In the genomic region with DNA sequence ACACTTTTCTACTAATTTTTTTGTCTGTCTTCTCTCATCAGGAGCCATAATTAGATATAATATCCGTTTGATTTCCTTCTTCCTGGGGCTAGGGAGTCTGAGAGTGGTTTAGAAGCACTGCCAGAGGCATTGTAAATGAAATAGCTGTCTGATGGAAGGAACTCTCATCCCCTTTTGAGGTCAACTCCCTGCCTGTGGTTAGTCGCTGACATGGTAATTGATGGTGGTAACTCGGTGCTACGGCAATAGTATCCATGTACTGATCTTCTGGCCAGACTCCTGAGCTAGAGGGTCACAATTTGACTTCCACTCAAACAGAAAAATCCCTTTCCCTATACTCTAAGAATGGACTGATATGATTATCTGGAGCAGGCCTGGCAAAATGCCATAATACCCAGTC, we compare ENCODE assay signal across 40 cellular contexts.
"Had no signal": no experiment of that assay in that cellular context is flagged by ENCODE, and none has a peak within 500 bp of the region (broad histone marks: within the 10 kb centered on the region; RNA-seq: fewer than 3 reads in every experiment).

No MANE protein-coding gene starts in this region.

- H3K27me3 ChIP-seq: ascending aorta, cardiac muscle cell, colonic mucosa had no signal

- H3K9me3 ChIP-seq: ascending aorta, colonic mucosa had no signal

- H3K4me1 ChIP-seq: ascending aorta, colonic mucosa had no signal

- ATAC-seq: activated CD4-positive, alpha-beta T cell treated with anti-CD3 and anti-CD28 coated beads for 36 hours; activated CD4-positive, CD25-positive, alpha-beta regulatory T cell treated with anti-CD3 and anti-CD28 coated beads, Interleukin-2, amount 50 U/mL, for 24 hours; activated CD8-positive, alpha-beta memory T cell treated with anti-CD3 and anti-CD28 coated beads, Interleukin-2, amount 10 ng/mL, durations not matched to agents 7 days and 5 days; activated CD8-positive, alpha-beta T cell treated with anti-CD3 and anti-CD28 coated beads, Interleukin-2, amount 10 ng/mL, durations not matched to agents 7 days and 5 days; activated naive CD8-positive, alpha-beta T cell treated with anti-CD3 and anti-CD28 coated beads, Interleukin-2, amount 50 U/mL, for 24 hours; WTC11 had no signal

- FAIRE-seq: bronchial epithelial cell, TTC549 had no signal

- H3K4me1 Mint-ChIP-seq: activated CD4-positive, alpha-beta memory T cell treated with anti-CD3 and anti-CD28 coated beads, Interleukin-2, amount 10 ng/mL, durations not matched to agents 7 days and 5 days; activated CD4-positive, alpha-beta T cell treated with anti-CD3 and anti-CD28 coated beads for 36 hours; activated CD4-positive, alpha-beta T cell treated with anti-CD3 and anti-CD28 coated beads, Interleukin-2, amount 10 ng/mL, durations not matched to agents 7 days and 5 days; activated CD8-positive, alpha-beta memory T cell treated with anti-CD3 and anti-CD28 coated beads, Interleukin-2, amount 10 ng/mL, durations not matched to agents 7 days and 5 days; activated naive CD4-positive, alpha-beta T cell treated with anti-CD3 and anti-CD28 coated beads, Interleukin-2, amount 10 ng/mL, durations not matched to agents 7 days and 5 days; activated naive CD4-positive, alpha-beta T cell treated with anti-CD3 and anti-CD28 coated beads, Interleukin-2, amount 50 U/mL, for 24 hours; activated naive CD8-positive, alpha-beta T cell treated with anti-CD3 and anti-CD28 coated beads, Interleukin-2, amount 10 ng/mL, durations not matched to agents 7 days and 5 days; activated naive CD8-positive, alpha-beta T cell treated with anti-CD3 and anti-CD28 coated beads, Interleukin-2, amount 50 U/mL, for 24 hours; central memory CD8-positive, alpha-beta T cell; WTC11 had no signal

- H3K27ac ChIP-seq: ascending aorta, cardiac muscle cell, colonic mucosa, WERI-Rb-1 had no signal

- H3K36me3 Mint-ChIP-seq: activated CD8-positive, alpha-beta memory T cell treated with anti-CD3 and anti-CD28 coated beads, Interleukin-2, amount 10 ng/mL, durations not matched to agents 7 days and 5 days; activated naive CD4-positive, alpha-beta T cell treated with anti-CD3 and anti-CD28 coated beads, Interleukin-2, amount 10 ng/mL, durations not matched to agents 7 days and 5 days; activated naive CD4-positive, alpha-beta T cell treated with anti-CD3 and anti-CD28 coated beads, Interleukin-2, amount 50 U/mL, for 24 hours; activated naive CD8-positive, alpha-beta T cell; activated naive CD8-positive, alpha-beta T cell treated with anti-CD3 and anti-CD28 coated beads, Interleukin-2, amount 10 ng/mL, durations not matched to agents 7 days and 5 days; brain; WTC11 had no signal

- H3K36me3 ChIP-seq: ascending aorta, cardiac muscle cell, colonic mucosa, WERI-Rb-1 had no signal

- H3K27ac Mint-ChIP-seq: activated CD4-positive, alpha-beta memory T cell treated with anti-CD3 and anti-CD28 coated beads, Interleukin-2, amount 10 ng/mL, durations not matched to agents 7 days and 5 days; activated CD4-positive, alpha-beta T cell treated with anti-CD3 and anti-CD28 coated beads for 36 hours; activated CD4-positive, alpha-beta T cell treated with anti-CD3 and anti-CD28 coated beads, Interleukin-2, amount 10 ng/mL, durations not matched to agents 7 days and 5 days; activated CD8-positive, alpha-beta memory T cell treated with anti-CD3 and anti-CD28 coated beads, Interleukin-2, amount 10 ng/mL, durations not matched to agents 7 days and 5 days; activated CD8-positive, alpha-beta T cell treated with anti-CD3 and anti-CD28 coated beads, Interleukin-2, amount 10 ng/mL, durations not matched to agents 7 days and 5 days; activated naive CD4-positive, alpha-beta T cell treated with anti-CD3 and anti-CD28 coated beads, Interleukin-2, amount 10 ng/mL, durations not matched to agents 7 days and 5 days; activated naive CD4-positive, alpha-beta T cell treated with anti-CD3 and anti-CD28 coated beads, Interleukin-2, amount 50 U/mL, for 24 hours; activated naive CD8-positive, alpha-beta T cell; activated naive CD8-positive, alpha-beta T cell treated with anti-CD3 and anti-CD28 coated beads, Interleukin-2, amount 10 ng/mL, durations not matched to agents 7 days and 5 days; activated naive CD8-positive, alpha-beta T cell treated with anti-CD3 and anti-CD28 coated beads, Interleukin-2, amount 50 U/mL, for 24 hours; activated T-cell treated with anti-CD3 and anti-CD28 coated beads, Interleukin-2, amount 50 U/mL, for 24 hours; activated T-helper 2 cell treated with anti-CD3 and anti-CD28 coated beads, Interferon-gamma antibody, Interleukin-2, Interleukin-4, amounts not matched to agents 10 μg/mL and 5 μg/mL and 100 μg/mL, durations not matched to agents 14 hours and 24 hours and 36 hours; brain; T-helper 1 cell treated with Interleukin-12 subunit alpha and Interleukin-12 subunit beta and Interleukin-4 antibody, amounts not matched to agents 30 μg/mL and 1 μg/mL, for 36 hours; T-helper 2 cell treated with Interferon-gamma antibody and Interleukin-4, amounts not matched to agents 5 μg/mL and 100 μg/mL, for 36 hours; WTC11 had no signal

- H3K9me3 Mint-ChIP-seq: activated CD4-positive, alpha-beta memory T cell treated with anti-CD3 and anti-CD28 coated beads, Interleukin-2, amount 10 ng/mL, durations not matched to agents 7 days and 5 days; activated CD4-positive, alpha-beta T cell treated with anti-CD3 and anti-CD28 coated beads, Interleukin-2, amount 10 ng/mL, durations not matched to agents 7 days and 5 days; activated naive CD4-positive, alpha-beta T cell treated with anti-CD3 and anti-CD28 coated beads, Interleukin-2, amount 10 ng/mL, durations not matched to agents 7 days and 5 days; activated naive CD4-positive, alpha-beta T cell treated with anti-CD3 and anti-CD28 coated beads, Interleukin-2, amount 50 U/mL, for 24 hours; activated naive CD8-positive, alpha-beta T cell treated with anti-CD3 and anti-CD28 coated beads, Interleukin-2, amount 10 ng/mL, durations not matched to agents 7 days and 5 days; activated naive CD8-positive, alpha-beta T cell treated with anti-CD3 and anti-CD28 coated beads, Interleukin-2, amount 50 U/mL, for 24 hours; activated T-cell treated with anti-CD3 and anti-CD28 coated beads, Interleukin-2, amount 50 U/mL, for 24 hours; activated T-helper 2 cell treated with anti-CD3 and anti-CD28 coated beads, Interferon-gamma antibody, Interleukin-2, Interleukin-4, amounts not matched to agents 10 μg/mL and 5 μg/mL and 100 μg/mL, durations not matched to agents 14 hours and 24 hours and 36 hours; brain; central memory CD8-positive, alpha-beta T cell; T-helper 1 cell treated with Interleukin-12 subunit alpha and Interleukin-12 subunit beta and Interleukin-4 antibody, amounts not matched to agents 30 μg/mL and 1 μg/mL, for 36 hours; T-helper 2 cell treated with Interferon-gamma antibody and Interleukin-4, amounts not matched to agents 5 μg/mL and 100 μg/mL, for 36 hours; WTC11 had no signal

- H3K27me3 Mint-ChIP-seq: activated CD4-positive, alpha-beta memory T cell treated with anti-CD3 and anti-CD28 coated beads, Interleukin-2, amount 10 ng/mL, durations not matched to agents 7 days and 5 days; activated CD4-positive, alpha-beta T cell treated with anti-CD3 and anti-CD28 coated beads for 36 hours; activated CD4-positive, alpha-beta T cell treated with anti-CD3 and anti-CD28 coated beads, Interleukin-2, amount 10 ng/mL, durations not matched to agents 7 days and 5 days; activated CD8-positive, alpha-beta memory T cell treated with anti-CD3 and anti-CD28 coated beads, Interleukin-2, amount 10 ng/mL, durations not matched to agents 7 days and 5 days; activated naive CD4-positive, alpha-beta T cell treated with anti-CD3 and anti-CD28 coated beads, Interleukin-2, amount 10 ng/mL, durations not matched to agents 7 days and 5 days; activated naive CD4-positive, alpha-beta T cell treated with anti-CD3 and anti-CD28 coated beads, Interleukin-2, amount 50 U/mL, for 24 hours; activated naive CD8-positive, alpha-beta T cell; activated naive CD8-positive, alpha-beta T cell treated with anti-CD3 and anti-CD28 coated beads, Interleukin-2, amount 10 ng/mL, durations not matched to agents 7 days and 5 days; activated naive CD8-positive, alpha-beta T cell treated with anti-CD3 and anti-CD28 coated beads, Interleukin-2, amount 50 U/mL, for 24 hours; brain; central memory CD8-positive, alpha-beta T cell had no signal

- DNase-seq: activated CD4-positive, alpha-beta memory T cell treated with anti-CD3 and anti-CD28 coated beads, Interleukin-2, amount 10 ng/mL, durations not matched to agents 7 days and 5 days; activated CD4-positive, alpha-beta T cell treated with anti-CD3 and anti-CD28 coated beads for 1 hour; activated CD4-positive, alpha-beta T cell treated with anti-CD3 and anti-CD28 coated beads for 36 hours; activated CD4-positive, alpha-beta T cell treated with anti-CD3 and anti-CD28 coated beads for 48 hours; activated CD4-positive, alpha-beta T cell treated with anti-CD3 and anti-CD28 coated beads, Interleukin-2, amount 10 ng/mL, durations not matched to agents 7 days and 5 days; activated CD4-positive, alpha-beta T cell treated with anti-CD3 and anti-CD28 coated beads, Interleukin-2, amount 50 U/mL, for 48 hours; activated CD4-positive, CD25-positive, alpha-beta regulatory T cell; activated CD8-positive, alpha-beta memory T cell treated with anti-CD3 and anti-CD28 coated beads for 24 hours; activated CD8-positive, alpha-beta memory T cell treated with anti-CD3 and anti-CD28 coated beads, Interleukin-2, amount 10 ng/mL, durations not matched to agents 7 days and 5 days; activated CD8-positive, alpha-beta memory T cell treated with anti-CD3 and anti-CD28 coated beads, Interleukin-2, amount 50 U/mL, for 48 hours; activated CD8-positive, alpha-beta T cell treated with anti-CD3 and anti-CD28 coated beads, Interleukin-2, amount 10 ng/mL, durations not matched to agents 7 days and 5 days; activated effector memory CD4-positive, alpha-beta T cell treated with Interleukin-2 at 50 U/mL for 16 hours; activated gamma-delta T cell; activated naive CD4-positive, alpha-beta T cell treated with anti-CD3 and anti-CD28 coated beads, Interleukin-2, amount 10 ng/mL, durations not matched to agents 7 days and 5 days; activated naive CD4-positive, alpha-beta T cell treated with Interleukin-2 at 50 U/mL for 16 hours; activated naive CD8-positive, alpha-beta T cell treated with anti-CD3 and anti-CD28 coated beads, Interleukin-2, amount 10 ng/mL, durations not matched to agents 7 days and 5 days; activated naive CD8-positive, alpha-beta T cell treated with anti-CD3 and anti-CD28 coated beads, Interleukin-2, amount 50 U/mL, for 24 hours; activated T-cell treated with anti-CD3 and anti-CD28 coated beads, Interleukin-2, amount 50 U/mL, for 24 hours; activated T-cell treated with anti-CD3 and anti-CD28 coated beads, Interleukin-2, amount 50 U/mL, for 48 hours; amygdala; anterior cingulate cortex; caudate nucleus; cerebellar nuclear complex; colonic mucosa; T-helper 2 cell; T-helper 9 cell; WERI-Rb-1 had no signal

- H3K4me3 ChIP-seq: ascending aorta, cardiac muscle cell, colonic mucosa had no signal

- H3K4me3 Mint-ChIP-seq: activated CD4-positive, alpha-beta memory T cell treated with anti-CD3 and anti-CD28 coated beads, Interleukin-2, amount 10 ng/mL, durations not matched to agents 7 days and 5 days; activated CD4-positive, alpha-beta T cell treated with anti-CD3 and anti-CD28 coated beads for 36 hours; activated CD4-positive, alpha-beta T cell treated with anti-CD3 and anti-CD28 coated beads, Interleukin-2, amount 10 ng/mL, durations not matched to agents 7 days and 5 days; activated CD8-positive, alpha-beta memory T cell treated with anti-CD3 and anti-CD28 coated beads, Interleukin-2, amount 10 ng/mL, durations not matched to agents 7 days and 5 days; activated CD8-positive, alpha-beta T cell treated with anti-CD3 and anti-CD28 coated beads, Interleukin-2, amount 10 ng/mL, durations not matched to agents 7 days and 5 days; activated naive CD4-positive, alpha-beta T cell treated with anti-CD3 and anti-CD28 coated beads, Interleukin-2, amount 10 ng/mL, durations not matched to agents 7 days and 5 days; activated naive CD4-positive, alpha-beta T cell treated with anti-CD3 and anti-CD28 coated beads, Interleukin-2, amount 50 U/mL, for 24 hours; activated naive CD8-positive, alpha-beta T cell; activated naive CD8-positive, alpha-beta T cell treated with anti-CD3 and anti-CD28 coated beads, Interleukin-2, amount 10 ng/mL, durations not matched to agents 7 days and 5 days; activated naive CD8-positive, alpha-beta T cell treated with anti-CD3 and anti-CD28 coated beads, Interleukin-2, amount 50 U/mL, for 24 hours; activated T-cell treated with anti-CD3 and anti-CD28 coated beads, Interleukin-2, amount 50 U/mL, for 24 hours; brain; central memory CD8-positive, alpha-beta T cell; T-helper 1 cell treated with Interleukin-12 subunit alpha and Interleukin-12 subunit beta and Interleukin-4 antibody, amounts not matched to agents 30 μg/mL and 1 μg/mL, for 36 hours; T-helper 2 cell treated with Interferon-gamma antibody and Interleukin-4, amounts not matched to agents 5 μg/mL and 100 μg/mL, for 36 hours; WTC11 had no signal
